Comparison of ENCODE assay signal across 15 cellular contexts in genomic region chr9:121807069-121807917, GRCh38.
A peak's percentile ranks its signal among the peaks of the same experiment; 100 is the strongest.
DNase-seq lines count a peak whose midpoint lies in the region; ATAC-seq, FAIRE-seq and TF ChIP-seq lines count a peak whose summit lies in the region.
"Had no signal": no experiment of that assay in that cellular context is flagged by ENCODE, and none has a peak within 500 bp of the region (broad histone marks: within the 10 kb centered on the region; RNA-seq: fewer than 3 reads in every experiment).

No MANE protein-coding gene starts in this region.

- WGBS in H9 (ENCODE audit: extremely low coverage, insufficient read length, low lambda C conversion rate), result 100% methylated on average over 2 of the region's 13 CpGs
- 55% methylated on average over 13 of the region's 13 CpGs; no CpG with 5 or more reads in 1 of the 2 experiments for WGBS in H1 (ENCODE audit: extremely low coverage in 1 of 2, insufficient coverage in 1 of 2, insufficient read length in 1 of 2, insufficient replicate concordance in 2 of 2, low coverage in 1 of 2, low lambda C conversion rate in 2 of 2, missing lambda C conversion rate in 1 of 2), 2 experiments

- ATAC-seq in CD8-positive, alpha-beta T cell, result peak; percentile 29
- ATAC-seq in GM19035 (IDR thresholded peaks at IDR 0.05; ENCODE audit: unreplicated experiment), result no peak
- ATAC-seq in activated T-cell treated with anti-CD3 and anti-CD28 coated beads, Interleukin-2, amount 50 U/mL, for 72 hours (replicated peaks in 1 of 2), result no peak

- no peak for FAIRE-seq in H1 (lab: Jason Lieb, UNC)
- FAIRE-seq: A549 had no signal

- no peak for DNase-seq in CD8-positive, alpha-beta T cell
- DNase-seq in H9 (no peak), H1 (ENCODE audit: low read depth in 1 of 2, low spot score in 2 of 2) (peak in 1 of 2 experiments; percentile 38), inferior parietal cortex (ENCODE audit: extremely low spot score) (no peak), OCI-M1 (lab: John Stamatoyannopoulos, UW) (no peak)
- no peak for DNase-seq in activated T-cell treated with anti-CD3 and anti-CD28 coated beads, Interleukin-2, amount 50 U/mL, for 72 hours
- DNase-seq: GDM1, NCI-H1105 treated with DMSO at 0.1 percent for 48 hours, NCI-H187, NCI-H345 had no signal

- intact Hi-C loops in CD8-positive, alpha-beta T cell (cut with DNase I, micrococcal nuclease), result no loop called here

- no peaks in the 10 kb centered on the region for H3K9me2 ChIP-seq in neural cell (ENCODE audit: insufficient read depth, low read length)

- no peaks in the 10 kb centered on the region for H3K27me3 Mint-ChIP-seq in CD8-positive, alpha-beta T cell (ENCODE audit: low read depth)
- no peaks in the 10 kb centered on the region; the same call in 1 of the 2 replicates for H3K27me3 Mint-ChIP-seq in H9 (ENCODE audit: low read depth)
- peaks cover under 1% of the 10 kb centered on the region for H3K27me3 Mint-ChIP-seq in activated T-cell treated with anti-CD3 and anti-CD28 coated beads, Interleukin-2, amount 50 U/mL, for 72 hours (ENCODE audit: low read depth)

- H4K20me1 ChIP-seq in H9 (ENCODE audit: control insufficient read depth, insufficient read depth, insufficient read length), result no peaks in the 10 kb centered on the region
- H4K20me1 ChIP-seq in H1 (replicated peaks in 1 of 2; ENCODE audit: control insufficient read depth in 1 of 2, insufficient read depth in 2 of 2, low read length in 2 of 2), result peaks cover 0 to 2% of the 10 kb centered on the region in 2 experiments
- H4K20me1 ChIP-seq in neural cell (ENCODE audit: insufficient read depth), result no peaks in the 10 kb centered on the region
- H4K20me1 ChIP-seq: BLaER1 treated with 17β-estradiol and CSF1 and Interleukin-3, amounts not matched to agents 10 nM and 100 nM had no signal

- H3K9ac ChIP-seq in H9 (ENCODE audit: extremely low read depth, insufficient read length, low read length) (no peak overlapping the region), H1 (replicated peaks in 1 of 4; ENCODE audit: extremely low read depth in 1 of 4, low read depth in 3 of 4, low read length in 3 of 4) (no peak overlapping the region), neural cell (ENCODE audit: low read length) (no peak overlapping the region)
- H3K9ac ChIP-seq: BLaER1 treated with 17β-estradiol and CSF1 and Interleukin-3, amounts not matched to agents 10 nM and 100 nM had no signal

- H3K23ac ChIP-seq in H9 (ENCODE audit: insufficient read length, low read depth, low read length), result no peak overlapping the region
- no peak overlapping the region for H3K23ac ChIP-seq in H1 (ENCODE audit: insufficient read length)

- no peaks in the 10 kb centered on the region for H3K9me3 ChIP-seq in CD8-positive, alpha-beta T cell (ENCODE audit: low read length)
- H3K9me3 ChIP-seq in H9 (ENCODE audit: control insufficient read depth, low read depth, low read length) (no peaks in the 10 kb centered on the region), H1 (ENCODE audit: insufficient read depth in 2 of 2, low read depth in 1 of 2, low read length in 1 of 2) (0 out of 4 replicates have a peak, but pooled peaks cover 0 to 2% of the 10 kb centered on the region in 2 experiments), neural cell (ENCODE audit: low read length) (no peaks in the 10 kb centered on the region)

- H2AK5ac ChIP-seq in H9 (ENCODE audit: insufficient read length, low read length) (no peak overlapping the region), H1 (ENCODE audit: low read depth, low read length) (no peak overlapping the region)

- no peaks in the 10 kb centered on the region for H3F3A ChIP-seq in neural cell (ENCODE audit: insufficient read depth, low read length, poor library complexity, severe bottlenecking)

- no peak for TF ChIP-seq CTCF in CD8-positive, alpha-beta T cell (IDR thresholded peaks at IDR 0.05)
- TF ChIP-seq CTCF in H9 (conservative IDR thresholded peaks at IDR 0.05) (no peak), H1 (IDR thresholded peaks at IDR 0.05; ENCODE audit: control extremely low read depth in 1 of 3, insufficient read depth in 1 of 3, low read depth in 1 of 3, low read length in 3 of 3) (no peak), neural cell (IDR thresholded peaks at IDR 0.05; ENCODE audit: poor library complexity, severe bottlenecking) (no peak)

- H3K36me3 ChIP-seq in CD8-positive, alpha-beta T cell (ENCODE audit: insufficient read depth, low read length), result no peaks in the 10 kb centered on the region
- H3K36me3 ChIP-seq in H1 (ENCODE audit: control insufficient read depth in 2 of 4, insufficient read depth in 4 of 4, low read length in 3 of 4) (no peaks in the 10 kb centered on the region), neural cell (ENCODE audit: insufficient read depth, low read length) (no peaks in the 10 kb centered on the region)
- H3K36me3 ChIP-seq: BLaER1 treated with 17β-estradiol and CSF1 and Interleukin-3, amounts not matched to agents 10 nM and 100 nM; SJSA1 had no signal

- peaks cover 14% of the 10 kb centered on the region for H3K9me3 Mint-ChIP-seq in CD8-positive, alpha-beta T cell
- peaks cover 10 to 11% of the 10 kb centered on the region in 2 experiments for H3K9me3 Mint-ChIP-seq in H9
- H3K9me3 Mint-ChIP-seq in activated T-cell treated with anti-CD3 and anti-CD28 coated beads, Interleukin-2, amount 50 U/mL, for 72 hours, result peaks cover 3 to 5% of the 10 kb centered on the region in 2 donors

- no peak overlapping the region for H3T11ph ChIP-seq in H9 (ENCODE audit: low read length)

- H2BK120ac ChIP-seq in H9 (ENCODE audit: low read depth, low read length, poor library complexity, severe bottlenecking) (no peak overlapping the region), H1 (replicated peaks; ENCODE audit: low read depth, low read length) (no peak overlapping the region)

- no peak overlapping the region for H4K91ac ChIP-seq in H9 (ENCODE audit: insufficient read length, low read depth, low read length)
- H4K91ac ChIP-seq in H1 (replicated peaks; ENCODE audit: insufficient read length, low read length), result no peak overlapping the region

- H3K4ac ChIP-seq in H9 (ENCODE audit: low read depth, low read length) (no peak overlapping the region), H1 (replicated peaks; ENCODE audit: insufficient read length, low read depth, low read length) (no peak overlapping the region)

- H3K27ac ChIP-seq in CD8-positive, alpha-beta T cell (ENCODE audit: low read depth, low read length), result no peak overlapping the region
- H3K27ac ChIP-seq in H9 (ENCODE audit: insufficient read length, low read depth, low read length), result no peak overlapping the region
- H3K27ac ChIP-seq in H1 (ENCODE audit: low read depth, low read length), result no peak overlapping the region
- peak overlapping the region; percentile 35 for H3K27ac ChIP-seq in neural cell (ENCODE audit: low read length)
- H3K27ac ChIP-seq: A549; BLaER1 treated with 17β-estradiol and CSF1 and Interleukin-3, amounts not matched to agents 10 nM and 100 nM; SJSA1 had no signal

- H3K36me3 Mint-ChIP-seq in CD8-positive, alpha-beta T cell, result no peaks in the 10 kb centered on the region
- H3K36me3 Mint-ChIP-seq in H9 (ENCODE audit: insufficient read depth in 1 of 3, low read depth in 3 of 3), result peaks cover 0 to 11% (median 7%) of the 10 kb centered on the region in 3 experiments; a peak in 3 of 7 replicates
- H3K36me3 Mint-ChIP-seq in activated T-cell treated with anti-CD3 and anti-CD28 coated beads, Interleukin-2, amount 50 U/mL, for 72 hours (ENCODE audit: insufficient read depth in 2 of 2), result peaks cover 2 to 5% of the 10 kb centered on the region in 2 donors

- no peaks in the 10 kb centered on the region for H3K79me1 ChIP-seq in H9 (ENCODE audit: insufficient read depth, low read depth, low read length, poor library complexity, severe bottlenecking)
- H3K79me1 ChIP-seq in H1 (ENCODE audit: low read depth, low read length), result no peaks in the 10 kb centered on the region; the same call in 1 of the 2 replicates

- no peaks in the 10 kb centered on the region for H3K27me3 ChIP-seq in CD8-positive, alpha-beta T cell (ENCODE audit: insufficient read depth, low read length)
- H3K27me3 ChIP-seq in H9 (ENCODE audit: insufficient read depth, low read length), result no peaks in the 10 kb centered on the region
- no peaks in the 10 kb centered on the region for H3K27me3 ChIP-seq in H1 (replicated peaks in 1 of 4; ENCODE audit: control insufficient read depth in 3 of 4, extremely low read depth in 1 of 4, insufficient read depth in 3 of 4, low read length in 3 of 4)
- no peaks in the 10 kb centered on the region for H3K27me3 ChIP-seq in neural cell (ENCODE audit: insufficient read depth, low read depth, low read length)
- H3K27me3 ChIP-seq: BLaER1 treated with 17β-estradiol and CSF1 and Interleukin-3, amounts not matched to agents 10 nM and 100 nM; SJSA1 had no signal

- TF ChIP-seq RAD21 in H1 (IDR thresholded peaks at IDR 0.05 in 1 of 2, conservative IDR thresholded peaks at IDR 0.05 in 1 of 2; ENCODE audit: low read depth in 2 of 2, low read length in 2 of 2) (no peak), neural cell (conservative IDR thresholded peaks at IDR 0.05) (no peak)

- H2BK15ac ChIP-seq in H9 (ENCODE audit: low read depth, low read length), result no peak overlapping the region
- H2BK15ac ChIP-seq in H1 (ENCODE audit: low read length), result no peak overlapping the region; the same call in 1 of the 2 replicates

- H3K4me2 ChIP-seq in H9 (ENCODE audit: insufficient read depth, insufficient read length, low read length) (no peak overlapping the region), H1 (ENCODE audit: insufficient read depth in 1 of 2, low read depth in 2 of 2, low read length in 2 of 2) (no peak overlapping the region), neural cell (ENCODE audit: low read length) (no peak overlapping the region)
- H3K4me2 ChIP-seq: A549; BLaER1 treated with 17β-estradiol and CSF1 and Interleukin-3, amounts not matched to agents 10 nM and 100 nM had no signal

- H3K23me2 ChIP-seq in H9 (ENCODE audit: insufficient read length, low read depth, low read length, poor library complexity, severe bottlenecking), result no peaks in the 10 kb centered on the region
- peaks cover 10% of the 10 kb centered on the region; the same call in 1 of the 2 replicates for H3K23me2 ChIP-seq in H1 (ENCODE audit: low read depth, low read length)

- H4K8ac ChIP-seq in H9 (replicated peaks; ENCODE audit: insufficient read length, low read depth, low read length), result peak overlapping the region; percentile 70
- no peak overlapping the region; the same call in 1 of the 2 replicates for H4K8ac ChIP-seq in H1 (ENCODE audit: extremely low read depth, insufficient read depth, low read length)

- POLR2A ChIA-PET in CD8-positive, alpha-beta T cell (lab: Charles Lee), result no interaction called here
- POLR2A ChIA-PET in H1 (lab: Charles Lee; ENCODE audit: partially characterized antibody), result no interaction called here

- H3K56ac ChIP-seq in H9 (ENCODE audit: insufficient read length, low read depth, low read length) (no peak overlapping the region), H1 (replicated peaks; ENCODE audit: insufficient read length, low read depth, low read length) (peak overlapping the region; percentile 98)

- H3K79me2 ChIP-seq in H9 (ENCODE audit: insufficient read depth, low read length) (no peaks in the 10 kb centered on the region), H1 (ENCODE audit: control insufficient read depth in 1 of 2, insufficient read depth in 2 of 2, low read length in 2 of 2) (no peaks in the 10 kb centered on the region), neural cell (replicated peaks; ENCODE audit: insufficient read depth, low read length) (no peaks in the 10 kb centered on the region)

- no peak overlapping the region for H2BK5ac ChIP-seq in H9 (ENCODE audit: insufficient read length, low read length)
- peak overlapping the region; percentile 24; the same call in 1 of the 2 replicates for H2BK5ac ChIP-seq in H1 (ENCODE audit: low read depth, low read length)

- no peak overlapping the region for H2BK12ac ChIP-seq in H9 (ENCODE audit: insufficient read length, low read depth, low read length)
- H2BK12ac ChIP-seq in H1 (ENCODE audit: low read depth, low read length), result no peak overlapping the region

- H3K4me3 ChIP-seq in CD8-positive, alpha-beta T cell (ENCODE audit: low read depth, low read length), result no peak overlapping the region
- H3K4me3 ChIP-seq in H1 (ENCODE audit: extremely low read depth in 1 of 4, insufficient read depth in 2 of 4, low read depth in 3 of 4, low read length in 4 of 4) (no peak overlapping the region), neural cell (ENCODE audit: low read length) (no peak overlapping the region)
- H3K4me3 ChIP-seq: A549; BLaER1 treated with 17β-estradiol and CSF1 and Interleukin-3, amounts not matched to agents 10 nM and 100 nM; SJSA1 had no signal

- H2BK20ac ChIP-seq in H9 (ENCODE audit: low read depth, low read length, poor library complexity, severe bottlenecking) (no peak overlapping the region), H1 (ENCODE audit: low read length) (0 out of 2 replicates have a peak overlapping the region, but pooled peaks have one; percentile 6)

- peak overlapping the region; percentile 12; the same call in 1 of the 2 replicates for H3K14ac ChIP-seq in H9 (ENCODE audit: insufficient read depth, low read length)
- H3K14ac ChIP-seq in H1 (ENCODE audit: insufficient read length), result no peak overlapping the region

- no peak overlapping the region for H3K27ac Mint-ChIP-seq in CD8-positive, alpha-beta T cell
- no peak overlapping the region for H3K27ac Mint-ChIP-seq in H9
- H3K27ac Mint-ChIP-seq in activated T-cell treated with anti-CD3 and anti-CD28 coated beads, Interleukin-2, amount 50 U/mL, for 72 hours, result no peak overlapping the region

- no peak overlapping the region for H3K4me3 Mint-ChIP-seq in CD8-positive, alpha-beta T cell
- no peak overlapping the region for H3K4me3 Mint-ChIP-seq in H9
- H3K4me3 Mint-ChIP-seq in activated T-cell treated with anti-CD3 and anti-CD28 coated beads, Interleukin-2, amount 50 U/mL, for 72 hours, result no peak overlapping the region

- no peaks in the 10 kb centered on the region for H3K4me1 Mint-ChIP-seq in CD8-positive, alpha-beta T cell (ENCODE audit: low read depth)
- H3K4me1 Mint-ChIP-seq in H9, result peaks cover 4 to 9% of the 10 kb centered on the region in 2 experiments
- H3K4me1 Mint-ChIP-seq in activated T-cell treated with anti-CD3 and anti-CD28 coated beads, Interleukin-2, amount 50 U/mL, for 72 hours (ENCODE audit: low read depth), result no peaks in the 10 kb centered on the region

- CTCF ChIA-PET in CD8-positive, alpha-beta T cell (lab: Charles Lee), result no interaction called here
- CTCF ChIA-PET in H1 (lab: Charles Lee; ENCODE audit: partially characterized antibody), result interaction anchor here (1.2 kb wide), 1 partner anchor 72 kb away, joined by 3 read pairs; no protein-coding TSS in a partner anchor

- H2AFZ ChIP-seq in H9 (ENCODE audit: low read length) (no peak overlapping the region), H1 (ENCODE audit: low read length) (no peak overlapping the region), neural cell (ENCODE audit: low read depth, low read length) (no peak overlapping the region)

- no peak for TF ChIP-seq POLR2A in H1 (IDR thresholded peaks at IDR 0.05; ENCODE audit: control extremely low read depth in 1 of 2, low read depth in 2 of 2, low read length in 2 of 2)

- H3K18ac ChIP-seq in H9 (ENCODE audit: insufficient read length, low read depth, low read length) (no peak overlapping the region), H1 (ENCODE audit: extremely low read depth, low read length) (no peak overlapping the region)

- TF ChIP-seq EP300 in H1 (IDR thresholded peaks at IDR 0.05; ENCODE audit: borderline replicate concordance in 1 of 2, low read depth in 2 of 2, low read length in 2 of 2), result no peak
- no peak for TF ChIP-seq EP300 in neural cell (conservative IDR thresholded peaks at IDR 0.05; ENCODE audit: poor library complexity, severe bottlenecking)

- H4K5ac ChIP-seq in H9 (ENCODE audit: insufficient read length, low read depth, low read length) (no peak overlapping the region), H1 (ENCODE audit: insufficient read length, low read depth, low read length) (no peak overlapping the region)

- no peaks in the 10 kb centered on the region for H3K4me1 ChIP-seq in CD8-positive, alpha-beta T cell (ENCODE audit: insufficient read depth, low read length)
- H3K4me1 ChIP-seq in H9 (ENCODE audit: insufficient read depth, low read length), result no peaks in the 10 kb centered on the region
- peaks cover 0 to 1% (median 0%) of the 10 kb centered on the region in 4 experiments; a peak in 1 of 7 replicates for H3K4me1 ChIP-seq in H1 (replicated peaks in 1 of 4; ENCODE audit: control insufficient read depth in 3 of 4, insufficient read depth in 4 of 4, low read length in 3 of 4)
- H3K4me1 ChIP-seq: A549; BLaER1 treated with 17β-estradiol and CSF1 and Interleukin-3, amounts not matched to agents 10 nM and 100 nM; SJSA1 had no signal
